In genomic region chrX:78103656-78104446, GRCh38 we compare ENCODE assay signal across 8 cellular contexts. TPM values are rescaled to one million over a fixed set of nuclear protein-coding genes. Genes with fewer than 3 reads are reported as not detected.
DNase-seq lines count a peak whose midpoint lies in the region; ATAC-seq and TF ChIP-seq lines count a peak whose summit lies in the region.

PGK1 (plus strand) TSS chrX:78104248; CDS start chrX:78104341, 93 bp downstream.

- ATAC-seq in GM18909 (IDR thresholded peaks at IDR 0.05; ENCODE audit: poor library complexity, unreplicated experiment), result peak; percentile 97
- ATAC-seq in HG03175 (IDR thresholded peaks at IDR 0.05; ENCODE audit: unreplicated experiment), result peak; percentile 96
- ATAC-seq in activated B cell treated with CpG ODN at 0.5 μM for 24 hours (ENCODE audit: low read depth), result peak; percentile 95

- H3K4me1 Mint-ChIP-seq in activated B cell treated with CpG ODN at 0.5 μM for 24 hours (peaks cover 41% of the 10 kb centered on the region), immature natural killer cell (peaks cover 47 to 51% of the 10 kb centered on the region in 2 donors)

- H3K27me3 Mint-ChIP-seq in activated B cell treated with CpG ODN at 0.5 μM for 24 hours (peaks cover 2% of the 10 kb centered on the region), immature natural killer cell (ENCODE audit: low read depth in 3 of 3) (peaks cover 7 to 17% (median 11%) of the 10 kb centered on the region in 3 donors)

- H3K9me3 Mint-ChIP-seq in activated B cell treated with CpG ODN at 0.5 μM for 24 hours (no peaks in the 10 kb centered on the region), immature natural killer cell (no peaks in the 10 kb centered on the region)

- DNase-seq in AG04450 (ENCODE audit: low read depth, low spot score), result peak; percentile 94
- peak; percentile 95 for DNase-seq in NCI-H226
- peak; percentile 81 for DNase-seq in activated B cell treated with CpG ODN at 0.5 μM for 24 hours
- DNase-seq in caudate nucleus (lab: John Stamatoyannopoulos, UW), result peak; percentile 8 to 97 (median 89)
- peak; percentile 93 to 95 (median 94) for DNase-seq in immature natural killer cell
- DNase-seq in spleen, result peak; percentile 97

- H3K36me3 Mint-ChIP-seq in activated B cell treated with CpG ODN at 0.5 μM for 24 hours (ENCODE audit: low read depth), result peaks cover 27% of the 10 kb centered on the region
- no peaks in the 10 kb centered on the region for H3K36me3 Mint-ChIP-seq in immature natural killer cell

- intact Hi-C loops in activated B cell treated with CpG ODN at 0.5 μM for 24 hours (cut with micrococcal nuclease) (loop anchor here (1.0 to 10.0 kb wide), 8 partner anchors 35 to 845 kb away; partner anchors contain the start of genes ATP7A, ATRX, COX7B and CYSLTR1), spleen (cut with DNase I; ENCODE audit: low total_unique reads) (no loop called here)

- TF ChIP-seq CTCF in AG04450 (IDR thresholded peaks at IDR 0.05; ENCODE audit: low read depth, low read length), result no peak
- TF ChIP-seq CTCF in activated B cell treated with CpG ODN at 0.5 μM for 24 hours (IDR thresholded peaks at IDR 0.05), result no peak
- peak in 2 of 11 experiments; percentile 20 to 36 for TF ChIP-seq CTCF in spleen (IDR thresholded peaks at IDR 0.05 in 8 of 11, conservative IDR thresholded peaks at IDR 0.05 in 3 of 11)

- H3K4me3 ChIP-seq in AG04450 (ENCODE audit: low read depth, low read length) (peak within 1 kb of the TSS; percentile 80), spleen (peak within 1 kb of the TSS; percentile 55 to 86 (median 65))

- peak within 1 kb of the TSS; percentile 89 for H3K27ac ChIP-seq in AG04450 (ENCODE audit: low read depth, low read length)
- peak within 1 kb of the TSS; percentile 93 for H3K27ac ChIP-seq in caudate nucleus (ENCODE audit: low read depth, low read length)
- peak within 1 kb of the TSS; percentile 87 to 98 (median 95) for H3K27ac ChIP-seq in spleen

- H3K27ac Mint-ChIP-seq in activated B cell treated with CpG ODN at 0.5 μM for 24 hours (peak within 1 kb of the TSS; percentile 90), immature natural killer cell (peak within 1 kb of the TSS; percentile 87 to 97 (median 92))

- no peaks in the 10 kb centered on the region for H3K36me3 ChIP-seq in spleen

- H3K9me3 ChIP-seq in AG04450 (ENCODE audit: control insufficient read depth, insufficient read depth, low read length) (no peaks in the 10 kb centered on the region), spleen (no peaks in the 10 kb centered on the region)

- no peaks in the 10 kb centered on the region for H3K27me3 ChIP-seq in AG04450 (ENCODE audit: control insufficient read depth, insufficient read depth, low read length)
- H3K27me3 ChIP-seq in spleen (replicated peaks in 1 of 7), result no peaks in the 10 kb centered on the region

- peak in 2 of 3 donors; percentile 77 to 90 for TF ChIP-seq POLR2A in spleen (IDR thresholded peaks at IDR 0.05)

- CTCF ChIA-PET in AG04450 (lab: Charles Lee), result interaction anchor here (0.9 to 1.2 kb wide), 2 partner anchors 11 to 205 kb away, joined by 3 to 5 read pairs; partner anchors contain the start of gene COX7B
- CTCF ChIA-PET in activated B cell treated with CpG ODN at 0.5 μM for 24 hours (lab: Charles Lee), result no interaction called here

- H3K4me1 ChIP-seq in spleen, result peaks cover 12 to 47% (median 35%) of the 10 kb centered on the region in 6 donors

- H3K4me3 Mint-ChIP-seq in activated B cell treated with CpG ODN at 0.5 μM for 24 hours, result peak within 1 kb of the TSS; percentile 87
- H3K4me3 Mint-ChIP-seq in immature natural killer cell, result peak within 1 kb of the TSS; percentile 74 to 97 (median 86)

- WGBS in spleen, 5 donors, result 0 to 49% (median 1%) methylated on average over 2 to 72 of the region's 72 CpGs

- POLR2A ChIA-PET in AG04450 (lab: Yijun Ruan, JAX) (interaction anchor here (0.9 to 1.1 kb wide), 3 partner anchors 35 to 205 kb away, joined by 3 read pairs; partner anchors contain the start of gene TAF9B), activated B cell treated with CpG ODN at 0.5 μM for 24 hours (lab: Charles Lee) (interaction anchor here (0.6 to 1.6 kb wide), 4 partner anchors 34 to 637 kb away, joined by 3 to 4 read pairs (median 4); partner anchors contain the start of gene ATP7A)

RNA-seq across cellular contexts. Expression of gene PGK1, which starts in this region (rescaled TPM):
- polyA plus RNA-seq in AG04450 (2011; rRNA removed) (394 and 442 TPM in 2 replicates), immature natural killer cell (100 to 1,000 TPM; 383 to 645 (median 581) TPM), spleen (100 to 1,000 TPM in 2 of 3 donors, 10 to 100 TPM in 1; 69.9 to 142 (median 114) TPM)
- 206 and 209 TPM in 2 replicates for polyA minus RNA-seq in AG04450 (2011; rRNA and poly(A)+ RNA removed)
- total RNA-seq in activated B cell treated with CpG ODN at 0.5 μM for 24 hours (293 and 295 TPM in 2 replicates), spleen (100 to 1,000 TPM; 141 to 355 (median 253) TPM)

Comparison
In these comparisons a context has a peak if more than half of its experiments do, and no peak if none do; other contexts are left out.
1. Peak in every context shown above with its lines: DNase-seq, ATAC-seq, H3K4me3 ChIP-seq and H3K27ac ChIP-seq.